In the genomic region with DNA sequence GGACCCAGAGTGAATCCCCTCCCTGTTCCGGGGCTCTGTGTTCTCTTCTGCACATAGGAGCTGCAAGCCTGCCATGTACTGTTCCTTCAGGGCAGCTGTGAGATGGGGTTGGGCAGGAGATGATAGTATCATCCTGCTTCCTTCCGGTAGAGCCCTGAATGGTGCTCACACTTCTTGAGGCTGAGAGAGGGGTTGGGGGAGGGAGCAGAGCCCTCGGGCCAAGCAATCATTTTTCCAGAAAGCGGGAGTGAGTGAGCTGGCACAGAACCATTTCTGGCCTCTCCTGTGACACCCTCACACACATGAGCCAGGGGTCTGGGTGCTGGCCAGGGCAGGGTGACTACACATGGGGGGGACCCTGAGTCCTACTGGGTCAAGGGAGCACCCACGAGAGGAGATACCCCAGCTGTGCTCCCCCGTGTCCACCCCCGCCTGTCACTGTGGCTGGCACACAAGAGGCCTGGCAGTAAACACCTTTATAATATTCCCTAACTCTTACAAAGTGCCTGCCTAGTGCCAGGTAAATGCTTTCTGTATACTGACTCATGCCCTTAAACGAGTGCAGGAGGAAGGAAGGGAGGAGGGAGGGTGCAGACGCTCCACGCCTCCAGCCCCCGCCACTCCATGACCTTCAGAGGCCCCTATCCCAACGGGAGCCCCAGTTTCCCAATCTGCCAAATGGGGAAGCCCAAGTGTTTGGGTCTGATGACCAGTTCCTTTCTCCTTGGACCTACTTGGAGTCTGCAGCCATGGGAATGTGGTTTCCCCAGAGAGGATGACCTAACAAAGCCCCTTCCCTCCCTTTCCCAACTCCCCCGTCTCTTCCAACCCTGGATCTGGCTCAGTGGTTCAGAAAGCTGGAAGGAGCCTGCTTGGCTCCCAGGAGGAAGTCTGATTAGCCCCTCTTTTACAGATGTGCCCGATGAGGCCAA, we compare ENCODE assay signal across 9 cellular contexts. TPM values are rescaled to one million over a fixed set of nuclear protein-coding genes. Genes with fewer than 3 reads are reported as not detected.
DNase-seq lines count a peak whose midpoint lies in the region; ATAC-seq, FAIRE-seq and TF ChIP-seq lines count a peak whose summit lies in the region.
"Had no signal": no experiment of that assay in that cellular context is flagged by ENCODE, and none has a peak within 500 bp of the region (broad histone marks: within the 10 kb centered on the region; RNA-seq: fewer than 3 reads in every experiment).

No MANE protein-coding gene starts in this region.

- peak; percentile 70 for DNase-seq in GF-D8 (lab: John Stamatoyannopoulos, UW)
- DNase-seq in T1000 (lab: John Stamatoyannopoulos, UW): peak; percentile 14
- DNase-seq in endothelial cell of umbilical vein (ENCODE audit: low read depth, low spot score): peak; percentile 13
- DNase-seq in sciatic nerve (ENCODE audit: low spot score): no peak
- DNase-seq in RKO (ENCODE audit: low spot score): no peak

- no peaks in the 10 kb centered on the region for H4K20me1 ChIP-seq in endothelial cell of umbilical vein (replicated peaks; ENCODE audit: control insufficient read depth, extremely low read depth, insufficient read depth, low read length)

- no TSS peak for BruUV-seq in endothelial cell of umbilical vein (replicated peaks; lab: Mats Ljungman, UMichigan)

- dilution Hi-C loops in endothelial cell of umbilical vein (cut with MboI; ENCODE audit: extremely low pct_ligation_motif_present, low sequenced_read_pairs): no loop called here

- H3K4me3 ChIP-seq in endothelial cell of umbilical vein (replicated peaks in 1 of 3; ENCODE audit: insufficient read depth in 1 of 3, low read depth in 1 of 3, low read length in 3 of 3): no peak overlapping the region

- no peaks in the 10 kb centered on the region for H3K79me2 ChIP-seq in endothelial cell of umbilical vein (ENCODE audit: control insufficient read depth, insufficient read depth, low read length)

- peak overlapping the region; percentile 22 for H2AFZ ChIP-seq in endothelial cell of umbilical vein (ENCODE audit: low read depth, low read length)

- TF ChIP-seq CTCF in endothelial cell of umbilical vein (IDR thresholded peaks at IDR 0.05; ENCODE audit: extremely low read depth in 1 of 2, insufficient read depth in 1 of 2, low read depth in 1 of 2, low read length in 2 of 2): no peak

- H3K36me3 ChIP-seq in endothelial cell of umbilical vein (ENCODE audit: control insufficient read depth in 2 of 2, extremely low read depth in 1 of 2, insufficient read depth in 2 of 2, low read length in 2 of 2): peaks cover 0 to 21% of the 10 kb centered on the region in 2 experiments

- FAIRE-seq in endothelial cell of umbilical vein (lab: Jason Lieb, UNC): peak; percentile 72

- H3K27ac ChIP-seq in endothelial cell of umbilical vein (ENCODE audit: insufficient read depth, low read depth, low read length): peak overlapping the region; percentile 17

- CTCF ChIA-PET in endothelial cell of umbilical vein (lab: Charles Lee): interaction anchor here (0.8 to 1.1 kb wide), 2 partner anchors 13 to 33 kb away, joined by 3 read pairs; no protein-coding TSS in a partner anchor

- peak; percentile 40 for ATAC-seq in HG02884 (IDR thresholded peaks at IDR 0.05; ENCODE audit: unreplicated experiment)
- peak; percentile 50 for ATAC-seq in sciatic nerve
- no peak for ATAC-seq in GM18505 (IDR thresholded peaks at IDR 0.05; ENCODE audit: unreplicated experiment)
- ATAC-seq in HG02970 (IDR thresholded peaks at IDR 0.05; ENCODE audit: low FRiP score, unreplicated experiment): no peak

- peak overlapping the region; percentile 49 for H3K4me2 ChIP-seq in endothelial cell of umbilical vein (ENCODE audit: insufficient read depth, low read length)

- H3K9me3 ChIP-seq in endothelial cell of umbilical vein (replicated peaks; ENCODE audit: control insufficient read depth, insufficient read depth, low read length): no peaks in the 10 kb centered on the region

- intact Hi-C loops in endothelial cell of umbilical vein (cut with micrococcal nuclease) (no loop called here), sciatic nerve (cut with DNase I) (no loop called here)

- H3K4me1 ChIP-seq in endothelial cell of umbilical vein (ENCODE audit: control insufficient read depth, extremely low read depth, insufficient read depth, low read length): peaks cover 18% of the 10 kb centered on the region

- no peaks in the 10 kb centered on the region for H3K27me3 ChIP-seq in endothelial cell of umbilical vein (ENCODE audit: control insufficient read depth in 2 of 2, insufficient read depth in 2 of 2, low read length in 2 of 2)

- H3K9ac ChIP-seq in endothelial cell of umbilical vein (replicated peaks; ENCODE audit: extremely low read depth, insufficient read depth, low read length): no peak overlapping the region

- H3K9me1 ChIP-seq in endothelial cell of umbilical vein (replicated peaks; ENCODE audit: control insufficient read depth, extremely low read depth, insufficient read depth, low read length): no peaks in the 10 kb centered on the region

- POLR2A ChIA-PET in endothelial cell of umbilical vein (lab: Charles Lee): no interaction called here

- no peak for TF ChIP-seq POLR2A in endothelial cell of umbilical vein (IDR thresholded peaks at IDR 0.05; ENCODE audit: low read depth, low read length)
- TF ChIP-seq POLR2A in GM18505 (IDR thresholded peaks at IDR 0.05; ENCODE audit: borderline replicate concordance, extremely low read depth, insufficient read depth, insufficient read length): no peak

TF ChIP-seq in endothelial cell of umbilical vein, 7 proteins besides CTCF, POLR2A, EP300 and RAD21:
- TF ChIP-seq, protein P1, sequence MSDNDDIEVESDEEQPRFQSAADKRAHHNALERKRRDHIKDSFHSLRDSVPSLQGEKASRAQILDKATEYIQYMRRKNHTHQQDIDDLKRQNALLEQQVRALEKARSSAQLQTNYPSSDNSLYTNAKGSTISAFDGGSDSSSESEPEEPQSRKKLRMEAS (IDR thresholded peaks at IDR 0.05; ENCODE audit: insufficient read depth, insufficient read length): no peak
- peak; percentile 66 for TF ChIP-seq GATA2 (IDR thresholded peaks at IDR 0.05; ENCODE audit: insufficient read depth, insufficient read length, low read depth, low read length)

RNA-seq across cellular contexts. Expression of a gene that starts 15.5 kb away (rescaled TPM):
- 19.9 and 22.4 TPM in 2 replicates for total RNA-seq in endothelial cell of umbilical vein
- 11.3 and 13.8 TPM in 2 replicates for polyA plus RNA-seq in endothelial cell of umbilical vein
- 7.7 and 8.8 TPM in 2 replicates for polyA plus RNA-seq in endothelial cell of umbilical vein (2011; cell fraction: cytosol; rRNA removed)
- polyA plus RNA-seq in endothelial cell of umbilical vein (2011; cell fraction: nucleus; rRNA removed): 27.7 and 35.6 TPM in 2 replicates
- polyA plus RNA-seq in endothelial cell of umbilical vein (2012): 7.5 and 10.4 TPM in 2 replicates
- 16.6 and 18.5 TPM in 2 replicates for polyA minus RNA-seq in endothelial cell of umbilical vein
- 3.5 TPM for polyA minus RNA-seq in endothelial cell of umbilical vein (2011; cell fraction: cytosol; rRNA and poly(A)+ RNA removed)
- 21.4 and 36.4 TPM in 2 replicates for polyA minus RNA-seq in endothelial cell of umbilical vein (2011; cell fraction: nucleus; rRNA and poly(A)+ RNA removed)
- 29.0 TPM for total RNA-seq in sciatic nerve

RNA-seq across cellular contexts. Expression of a gene that starts 42.6 kb away (rescaled TPM):
- total RNA-seq in endothelial cell of umbilical vein (not detected in 2 replicates), sciatic nerve (not detected)
- not detected in 2 replicates for polyA plus RNA-seq in endothelial cell of umbilical vein
- not detected in 2 replicates for polyA plus RNA-seq in endothelial cell of umbilical vein (2011; cell fraction: cytosol; rRNA removed)
- not detected in 2 replicates for polyA plus RNA-seq in endothelial cell of umbilical vein (2011; cell fraction: nucleus; rRNA removed)
- not detected in 2 replicates for polyA plus RNA-seq in endothelial cell of umbilical vein (2012)
- 0.28 TPM in 1 of 2 replicates, not detected in the other for polyA minus RNA-seq in endothelial cell of umbilical vein
- polyA minus RNA-seq in endothelial cell of umbilical vein (2011; cell fraction: cytosol; rRNA and poly(A)+ RNA removed): not detected
- polyA minus RNA-seq in endothelial cell of umbilical vein (2011; cell fraction: nucleus; rRNA and poly(A)+ RNA removed): not detected in 2 replicates
- total RNA-seq: fibroblast of villous mesenchyme had no signal

RNA-seq across cellular contexts. Expression of a gene that starts 49.4 kb away (rescaled TPM):
- total RNA-seq in endothelial cell of umbilical vein (not detected in 2 replicates), sciatic nerve (0.76 TPM)
- polyA plus RNA-seq in endothelial cell of umbilical vein: not detected in 2 replicates
- polyA plus RNA-seq in endothelial cell of umbilical vein (2011; cell fraction: cytosol; rRNA removed): not detected in 2 replicates
- polyA plus RNA-seq in endothelial cell of umbilical vein (2011; cell fraction: nucleus; rRNA removed): not detected in 2 replicates
- polyA plus RNA-seq in endothelial cell of umbilical vein (2012): not detected in 2 replicates
- not detected in 2 replicates for polyA minus RNA-seq in endothelial cell of umbilical vein
- polyA minus RNA-seq in endothelial cell of umbilical vein (2011; cell fraction: cytosol; rRNA and poly(A)+ RNA removed): not detected
- polyA minus RNA-seq in endothelial cell of umbilical vein (2011; cell fraction: nucleus; rRNA and poly(A)+ RNA removed): not detected in 2 replicates
- total RNA-seq: fibroblast of villous mesenchyme had no signal

Comparison
In these comparisons a context has a peak if more than half of its experiments do, and no peak if none do; other contexts are left out.
1. DNase-seq: peak in GF-D8 (single experiment), T1000 (single experiment) and endothelial cell of umbilical vein (single experiment); none in sciatic nerve (single experiment) and RKO (single experiment).
2. ATAC-seq: peak in HG02884 (single experiment) and sciatic nerve (single experiment); none in GM18505 (single experiment) and HG02970 (single experiment).